In the genomic region with DNA sequence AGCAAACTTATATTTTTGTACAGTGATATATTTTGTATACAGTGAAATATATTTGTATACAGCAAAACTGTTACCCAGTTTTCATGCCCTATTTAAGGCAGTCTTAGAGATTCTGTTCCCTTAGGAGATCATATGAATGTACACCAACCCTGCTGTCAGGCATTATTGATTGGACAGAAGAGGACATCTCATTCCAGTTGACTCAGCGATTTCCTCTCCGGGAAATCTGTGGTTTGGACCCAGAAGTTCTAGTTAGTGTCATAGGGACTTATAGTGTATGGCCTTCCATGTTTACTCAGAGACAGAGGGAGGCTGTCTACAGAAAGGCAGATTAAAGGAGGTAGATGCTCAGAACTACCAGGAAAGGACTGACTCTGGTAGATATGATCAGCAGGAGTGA, we compare ENCODE assay signal across 21 cellular contexts.
"Had no signal": no experiment of that assay in that cellular context is flagged by ENCODE, and none has a peak within 500 bp of the region (broad histone marks: within the 10 kb centered on the region; RNA-seq: fewer than 3 reads in every experiment).

No MANE protein-coding gene starts in this region.

- H3K27me3 ChIP-seq: gastrocnemius medialis, right lobe of liver, tibial artery, upper lobe of left lung, uterus had no signal

- H3K36me3 ChIP-seq: gastrocnemius medialis, right lobe of liver, tibial artery, upper lobe of left lung, uterus had no signal

- H3K79me2 ChIP-seq: parathyroid adenoma had no signal

- H3K9me3 Mint-ChIP-seq: stimulated activated effector memory CD8-positive, alpha-beta T cell treated with anti-CD3 and anti-CD28 coated beads, Interleukin-12 subunit alpha, Interleukin-12 subunit beta, amount 100 ng/mL, for 72 hours had no signal

- ATAC-seq: esophagus mucosa; gastrocnemius medialis; left ventricle myocardium superior; psoas muscle; stimulated activated effector memory CD8-positive, alpha-beta T cell treated with anti-CD3 and anti-CD28 coated beads, Interleukin-12 subunit alpha, Interleukin-12 subunit beta, amount 100 ng/mL, for 72 hours had no signal

- H3K4me1 Mint-ChIP-seq: immature natural killer cell; naive B cell; nephron; stimulated activated effector memory CD8-positive, alpha-beta T cell treated with anti-CD3 and anti-CD28 coated beads, Interleukin-12 subunit alpha, Interleukin-12 subunit beta, amount 100 ng/mL, for 72 hours had no signal

- H3K9ac ChIP-seq: parathyroid adenoma had no signal

- H3K27ac Mint-ChIP-seq: immature natural killer cell; naive B cell; nephron; stimulated activated effector memory CD8-positive, alpha-beta T cell treated with anti-CD3 and anti-CD28 coated beads, Interleukin-12 subunit alpha, Interleukin-12 subunit beta, amount 100 ng/mL, for 72 hours; stimulated activated naive CD8-positive, alpha-beta T cell treated with anti-CD3 and anti-CD28 coated beads, Interleukin-15, Interleukin-2, amounts not matched to agents 100 ng/mL and 50 ng/mL, for 24 hours had no signal

- H3K4me1 ChIP-seq: gastrocnemius medialis, parathyroid adenoma, psoas muscle, right lobe of liver, tibial artery, upper lobe of left lung, uterus had no signal

- H3K4me3 Mint-ChIP-seq: immature natural killer cell; naive B cell; nephron; stimulated activated effector memory CD8-positive, alpha-beta T cell treated with anti-CD3 and anti-CD28 coated beads, Interleukin-12 subunit alpha, Interleukin-12 subunit beta, amount 100 ng/mL, for 72 hours; stimulated activated naive CD8-positive, alpha-beta T cell treated with anti-CD3 and anti-CD28 coated beads, Interleukin-15, Interleukin-2, amounts not matched to agents 100 ng/mL and 50 ng/mL, for 24 hours had no signal

- H3K4me3 ChIP-seq: gastrocnemius medialis, lung, psoas muscle, right lobe of liver, tibial artery, upper lobe of left lung, uterus had no signal

- H2AFZ ChIP-seq: parathyroid adenoma had no signal

- H3K9me3 ChIP-seq: gastrocnemius medialis, psoas muscle, right lobe of liver, tibial artery, upper lobe of left lung, uterus had no signal

- H3K36me3 Mint-ChIP-seq: immature natural killer cell; stimulated activated effector memory CD8-positive, alpha-beta T cell treated with anti-CD3 and anti-CD28 coated beads, Interleukin-12 subunit alpha, Interleukin-12 subunit beta, amount 100 ng/mL, for 72 hours had no signal

- DNase-seq: effector memory CD4-positive, alpha-beta T cell; gastrocnemius medialis; immature natural killer cell; left ventricle myocardium superior; mesenchymal stem cell; naive B cell; occipital lobe; psoas muscle; retina; right lobe of liver; stimulated activated CD4-positive, alpha-beta T cell treated with anti-CD3 and anti-CD28 coated beads, Interleukin-4, amount 100 ng/mL, for 1 hour; stimulated activated CD8-positive, alpha-beta memory T cell treated with anti-CD3 and anti-CD28 coated beads, Interleukin-4, amount 100 ng/mL, for 48 hours; tibial artery; upper lobe of left lung; uterus had no signal

- H3K27ac ChIP-seq: gastrocnemius medialis, parathyroid adenoma, psoas muscle, right lobe of liver, tibial artery, upper lobe of left lung, uterus had no signal
